In the genomic region with DNA sequence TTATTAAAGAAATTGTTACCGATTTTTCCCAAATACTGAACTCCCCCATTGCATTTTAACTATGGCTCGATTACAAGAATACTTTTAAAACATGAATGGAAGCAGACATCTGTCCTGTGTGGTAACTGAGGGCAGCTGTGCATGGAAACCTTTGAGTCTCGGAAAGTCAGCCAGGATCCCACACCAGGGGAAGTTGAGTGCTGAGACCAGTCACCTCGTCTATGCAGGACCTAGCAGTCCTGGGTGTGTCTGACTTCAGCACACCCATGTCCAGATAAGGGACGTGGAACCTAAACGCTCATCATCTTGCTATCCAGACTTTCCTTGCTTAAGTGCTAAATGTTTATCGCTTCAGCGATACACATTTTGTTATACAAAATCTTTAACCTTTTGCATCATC, we compare ENCODE assay signal across 23 cellular contexts. TPM values are rescaled to one million over a fixed set of nuclear protein-coding genes. Genes with fewer than 3 reads are reported as not detected.
"Had no signal": no experiment of that assay in that cellular context is flagged by ENCODE, and none has a peak within 500 bp of the region (broad histone marks: within the 10 kb centered on the region; RNA-seq: fewer than 3 reads in every experiment).

No MANE protein-coding gene starts in this region.

- H3K4me1 ChIP-seq: neural progenitor cell, prostate gland had no signal

- H3K36me3 Mint-ChIP-seq: activated naive CD8-positive, alpha-beta T cell treated with anti-CD3 and anti-CD28 coated beads, Interleukin-2, amount 10 ng/mL, durations not matched to agents 7 days and 5 days; stimulated activated memory B cell treated with anti-CD40 and anti-IgM and Interleukin-4, amounts not matched to agents 10 μg/mL and 1 μg/mL and 100 μg/mL, for 72 hours had no signal

- H3K4me1 Mint-ChIP-seq: activated CD4-positive, alpha-beta T cell treated with anti-CD3 and anti-CD28 coated beads, Interleukin-2, amount 10 ng/mL, durations not matched to agents 7 days and 5 days; activated naive CD8-positive, alpha-beta T cell treated with anti-CD3 and anti-CD28 coated beads, Interleukin-2, amount 10 ng/mL, durations not matched to agents 7 days and 5 days had no signal

- H3K27ac Mint-ChIP-seq: activated CD4-positive, alpha-beta T cell treated with anti-CD3 and anti-CD28 coated beads, Interleukin-2, amount 10 ng/mL, durations not matched to agents 7 days and 5 days; activated CD8-positive, alpha-beta T cell treated with anti-CD3 and anti-CD28 coated beads, Interleukin-2, amount 10 ng/mL, durations not matched to agents 7 days and 5 days; activated naive CD8-positive, alpha-beta T cell treated with anti-CD3 and anti-CD28 coated beads, Interleukin-2, amount 10 ng/mL, durations not matched to agents 7 days and 5 days; activated T-cell treated with anti-CD3 and anti-CD28 coated beads, Interleukin-2, amount 50 U/mL, for 24 hours; activated T-helper 2 cell treated with anti-CD3 and anti-CD28 coated beads, Interferon-gamma antibody, Interleukin-2, Interleukin-4, amounts not matched to agents 10 μg/mL and 5 μg/mL and 100 μg/mL, durations not matched to agents 14 hours and 24 hours and 36 hours; endodermal cell; naive B cell; neural progenitor cell; stimulated activated memory B cell treated with anti-CD40 and anti-IgM and Interleukin-4, amounts not matched to agents 10 μg/mL and 1 μg/mL and 100 μg/mL, for 72 hours; T-helper 1 cell treated with Interleukin-12 subunit alpha and Interleukin-12 subunit beta and Interleukin-4 antibody, amounts not matched to agents 30 μg/mL and 1 μg/mL, for 36 hours had no signal

- H3K36me3 ChIP-seq: brain microvascular endothelial cell, neural progenitor cell, prostate gland, thoracic aorta had no signal

- H3K9me3 ChIP-seq: prostate gland, thoracic aorta had no signal

- ATAC-seq: activated CD8-positive, alpha-beta T cell treated with anti-CD3 and anti-CD28 coated beads, Interleukin-2, amount 10 ng/mL, durations not matched to agents 7 days and 5 days; left lobe of liver; stimulated activated memory B cell treated with anti-CD40 and anti-IgM and Interleukin-4, amounts not matched to agents 10 μg/mL and 1 μg/mL and 100 μg/mL, for 72 hours had no signal

- H3K9me3 Mint-ChIP-seq: activated CD4-positive, alpha-beta T cell treated with anti-CD3 and anti-CD28 coated beads, Interleukin-2, amount 10 ng/mL, durations not matched to agents 7 days and 5 days; activated naive CD8-positive, alpha-beta T cell treated with anti-CD3 and anti-CD28 coated beads, Interleukin-2, amount 10 ng/mL, durations not matched to agents 7 days and 5 days; activated T-cell treated with anti-CD3 and anti-CD28 coated beads, Interleukin-2, amount 50 U/mL, for 24 hours; activated T-helper 2 cell treated with anti-CD3 and anti-CD28 coated beads, Interferon-gamma antibody, Interleukin-2, Interleukin-4, amounts not matched to agents 10 μg/mL and 5 μg/mL and 100 μg/mL, durations not matched to agents 14 hours and 24 hours and 36 hours; endodermal cell; naive B cell; neural progenitor cell; stimulated activated memory B cell treated with anti-CD40 and anti-IgM and Interleukin-4, amounts not matched to agents 10 μg/mL and 1 μg/mL and 100 μg/mL, for 72 hours; T-helper 1 cell treated with Interleukin-12 subunit alpha and Interleukin-12 subunit beta and Interleukin-4 antibody, amounts not matched to agents 30 μg/mL and 1 μg/mL, for 36 hours had no signal

- H3K9ac ChIP-seq: neural progenitor cell had no signal

- H2AFZ ChIP-seq: neural progenitor cell had no signal

- H3K4me2 ChIP-seq: neural progenitor cell had no signal

- DNase-seq: activated CD4-positive, alpha-beta T cell treated with anti-CD3 and anti-CD28 coated beads, Interleukin-2, amount 10 ng/mL, durations not matched to agents 7 days and 5 days; activated CD8-positive, alpha-beta T cell treated with anti-CD3 and anti-CD28 coated beads, Interleukin-2, amount 10 ng/mL, durations not matched to agents 7 days and 5 days; activated naive CD4-positive, alpha-beta T cell treated with Interleukin-2 at 50 U/mL for 16 hours; activated naive CD8-positive, alpha-beta T cell treated with anti-CD3 and anti-CD28 coated beads, Interleukin-2, amount 10 ng/mL, durations not matched to agents 7 days and 5 days; activated T-cell treated with anti-CD3 and anti-CD28 coated beads, Interleukin-2, amount 50 U/mL, for 24 hours; brain microvascular endothelial cell; central memory CD4-positive, alpha-beta T cell; endodermal cell; foreskin fibroblast; hippocampal formation; naive B cell; right cardiac atrium; stimulated activated CD4-positive, alpha-beta T cell treated with anti-CD3 and anti-CD28 coated beads, Interleukin-4, amount 100 ng/mL, for 4 hours had no signal

- H3K4me3 Mint-ChIP-seq: activated CD4-positive, alpha-beta T cell treated with anti-CD3 and anti-CD28 coated beads, Interleukin-2, amount 10 ng/mL, durations not matched to agents 7 days and 5 days; activated CD8-positive, alpha-beta T cell treated with anti-CD3 and anti-CD28 coated beads, Interleukin-2, amount 10 ng/mL, durations not matched to agents 7 days and 5 days; activated naive CD8-positive, alpha-beta T cell treated with anti-CD3 and anti-CD28 coated beads, Interleukin-2, amount 10 ng/mL, durations not matched to agents 7 days and 5 days; activated T-cell treated with anti-CD3 and anti-CD28 coated beads, Interleukin-2, amount 50 U/mL, for 24 hours; endodermal cell; naive B cell; neural progenitor cell; stimulated activated memory B cell treated with anti-CD40 and anti-IgM and Interleukin-4, amounts not matched to agents 10 μg/mL and 1 μg/mL and 100 μg/mL, for 72 hours; T-helper 1 cell treated with Interleukin-12 subunit alpha and Interleukin-12 subunit beta and Interleukin-4 antibody, amounts not matched to agents 30 μg/mL and 1 μg/mL, for 36 hours had no signal

- H3K27ac ChIP-seq: brain microvascular endothelial cell, epithelial cell of prostate, neural progenitor cell, prostate gland, thoracic aorta had no signal

- H3K27me3 ChIP-seq: brain microvascular endothelial cell had no signal

- FAIRE-seq: colon, keratinocyte had no signal

- H3K4me3 ChIP-seq: neural progenitor cell, prostate gland, thoracic aorta had no signal

RNA-seq across cellular contexts. Expression of gene RIN2, which starts 6.1 kb away (rescaled TPM):
- total RNA-seq: activated CD4-positive, alpha-beta T cell treated with anti-CD3 and anti-CD28 coated beads, Interleukin-2, amount 10 ng/mL, durations not matched to agents 7 days and 5 days; activated CD8-positive, alpha-beta T cell treated with anti-CD3 and anti-CD28 coated beads, Interleukin-2, amount 10 ng/mL, durations not matched to agents 7 days and 5 days; activated T-helper 2 cell treated with anti-CD3 and anti-CD28 coated beads, Interferon-gamma antibody, Interleukin-2, Interleukin-4, amounts not matched to agents 10 μg/mL and 5 μg/mL and 100 μg/mL, durations not matched to agents 14 hours and 24 hours and 36 hours had no signal
